9 cellular contexts compared by ENCODE assay signal in the genomic region with DNA sequence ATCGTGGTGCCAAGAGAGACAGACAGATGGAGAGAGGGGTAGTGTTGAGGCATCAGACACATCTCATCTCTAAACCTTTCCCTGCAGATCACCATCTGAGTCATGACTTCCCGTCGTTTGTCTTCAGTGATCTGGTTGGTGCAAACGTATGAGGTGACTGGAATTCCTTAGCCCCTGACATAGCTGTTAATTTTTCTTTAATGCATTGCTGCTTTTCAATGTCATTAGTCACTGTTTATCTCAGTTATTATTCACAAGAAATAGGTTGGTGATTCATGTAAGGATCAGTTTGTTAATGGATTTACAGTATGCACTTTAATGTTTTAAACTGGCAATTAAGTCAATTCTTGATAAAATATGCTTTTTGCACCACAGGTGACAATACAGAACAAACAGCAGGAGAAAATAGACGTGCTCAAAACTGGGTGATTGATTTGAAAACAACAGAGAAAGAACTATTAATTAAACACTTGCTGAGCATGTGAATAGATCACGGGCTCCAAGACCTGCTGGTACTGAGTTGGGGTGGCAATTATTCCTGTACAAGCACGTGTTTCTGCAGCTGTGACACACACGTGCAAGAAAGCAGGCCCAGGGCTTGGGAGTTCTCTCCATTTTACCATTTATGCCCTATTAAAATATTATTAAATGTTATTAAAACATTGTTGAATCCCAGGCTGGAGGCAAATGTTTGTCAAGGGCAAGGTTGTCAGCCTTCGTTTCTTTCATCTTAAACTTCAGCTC. TPM values are rescaled to one million over a fixed set of nuclear protein-coding genes. Genes with fewer than 3 reads are reported as not detected.
DNase-seq lines count a peak whose midpoint lies in the region; ATAC-seq and FAIRE-seq lines count a peak whose summit lies in the region.
"Had no signal": no experiment of that assay in that cellular context is flagged by ENCODE, and none has a peak within 500 bp of the region (broad histone marks: within the 10 kb centered on the region; RNA-seq: fewer than 3 reads in every experiment).

No MANE protein-coding gene starts in this region.

- ATAC-seq in HG03108 (IDR thresholded peaks at IDR 0.05; ENCODE audit: unreplicated experiment) = no peak
- ATAC-seq: heart right ventricle had no signal

- peaks cover 25% of the 10 kb centered on the region for H3K36me3 Mint-ChIP-seq in activated naive CD4-positive, alpha-beta T cell treated with anti-CD3 and anti-CD28 coated beads, Interleukin-2, amount 10 ng/mL, durations not matched to agents 7 days and 5 days

- H3K4me1 Mint-ChIP-seq in activated naive CD4-positive, alpha-beta T cell treated with anti-CD3 and anti-CD28 coated beads, Interleukin-2, amount 10 ng/mL, durations not matched to agents 7 days and 5 days = peaks cover 64% of the 10 kb centered on the region

- H3K27ac Mint-ChIP-seq in activated naive CD4-positive, alpha-beta T cell treated with anti-CD3 and anti-CD28 coated beads, Interleukin-2, amount 10 ng/mL, durations not matched to agents 7 days and 5 days = peak overlapping the region; percentile 85

- FAIRE-seq in urothelium cell line (lab: Jason Lieb, UNC) = no peak

- CTCF ChIA-PET in activated naive CD4-positive, alpha-beta T cell treated with anti-CD3 and anti-CD28 coated beads, Interleukin-2, amount 10 ng/mL, durations not matched to agents 7 days and 5 days (lab: Charles Lee) = no interaction called here

- H3K9me3 Mint-ChIP-seq in activated naive CD4-positive, alpha-beta T cell treated with anti-CD3 and anti-CD28 coated beads, Interleukin-2, amount 10 ng/mL, durations not matched to agents 7 days and 5 days = no peaks in the 10 kb centered on the region

- no peaks in the 10 kb centered on the region for H3K27me3 Mint-ChIP-seq in activated naive CD4-positive, alpha-beta T cell treated with anti-CD3 and anti-CD28 coated beads, Interleukin-2, amount 10 ng/mL, durations not matched to agents 7 days and 5 days

- no peak for DNase-seq in activated naive CD4-positive, alpha-beta T cell treated with anti-CD3 and anti-CD28 coated beads, Interleukin-2, amount 10 ng/mL, durations not matched to agents 7 days and 5 days
- DNase-seq in activated naive CD4-positive, alpha-beta T cell treated with Interleukin-2 at 50 U/mL for 16 hours = no peak
- peak; percentile 77 for DNase-seq in NCI-H748 (lab: John Stamatoyannopoulos, UW; ENCODE audit: unreplicated experiment)
- DNase-seq in dermis microvascular lymphatic vessel endothelial cell (ENCODE audit: low read depth in 2 of 2) = peak; percentile 1 to 84
- peak; percentile 69 for DNase-seq in urothelium cell line (ENCODE audit: low spot score)
- no peak for DNase-seq in NCI-H1694 treated with DMSO at 0.1 percent for 48 hours (lab: John Stamatoyannopoulos, UW)
- no peak for DNase-seq in DMS 273 (lab: John Stamatoyannopoulos, UW; ENCODE audit: unreplicated experiment)
- DNase-seq: heart right ventricle had no signal

- H3K4me3 Mint-ChIP-seq in activated naive CD4-positive, alpha-beta T cell treated with anti-CD3 and anti-CD28 coated beads, Interleukin-2, amount 10 ng/mL, durations not matched to agents 7 days and 5 days = no peak overlapping the region

RNA-seq across cellular contexts. Expression of a gene that starts 1.4 kb away (rescaled TPM):
- 0.63 and 1.8 TPM in 2 replicates for total RNA-seq in dermis microvascular lymphatic vessel endothelial cell

Comparison
In these comparisons a context has a peak if more than half of its experiments do, and no peak if none do; other contexts are left out.
1. DNase-seq: peak in NCI-H748 (single experiment), dermis microvascular lymphatic vessel endothelial cell (2 of 2) and urothelium cell line (single experiment); none in activated naive CD4-positive, alpha-beta T cell treated with anti-CD3 and anti-CD28 coated beads, Interleukin-2, amount 10 ng/mL, durations not matched to agents 7 days and 5 days (single experiment), activated naive CD4-positive, alpha-beta T cell treated with Interleukin-2 at 50 U/mL for 16 hours (single experiment), NCI-H1694 treated with DMSO at 0.1 percent for 48 hours (single experiment) and DMS 273 (single experiment).